In the genomic region with DNA sequence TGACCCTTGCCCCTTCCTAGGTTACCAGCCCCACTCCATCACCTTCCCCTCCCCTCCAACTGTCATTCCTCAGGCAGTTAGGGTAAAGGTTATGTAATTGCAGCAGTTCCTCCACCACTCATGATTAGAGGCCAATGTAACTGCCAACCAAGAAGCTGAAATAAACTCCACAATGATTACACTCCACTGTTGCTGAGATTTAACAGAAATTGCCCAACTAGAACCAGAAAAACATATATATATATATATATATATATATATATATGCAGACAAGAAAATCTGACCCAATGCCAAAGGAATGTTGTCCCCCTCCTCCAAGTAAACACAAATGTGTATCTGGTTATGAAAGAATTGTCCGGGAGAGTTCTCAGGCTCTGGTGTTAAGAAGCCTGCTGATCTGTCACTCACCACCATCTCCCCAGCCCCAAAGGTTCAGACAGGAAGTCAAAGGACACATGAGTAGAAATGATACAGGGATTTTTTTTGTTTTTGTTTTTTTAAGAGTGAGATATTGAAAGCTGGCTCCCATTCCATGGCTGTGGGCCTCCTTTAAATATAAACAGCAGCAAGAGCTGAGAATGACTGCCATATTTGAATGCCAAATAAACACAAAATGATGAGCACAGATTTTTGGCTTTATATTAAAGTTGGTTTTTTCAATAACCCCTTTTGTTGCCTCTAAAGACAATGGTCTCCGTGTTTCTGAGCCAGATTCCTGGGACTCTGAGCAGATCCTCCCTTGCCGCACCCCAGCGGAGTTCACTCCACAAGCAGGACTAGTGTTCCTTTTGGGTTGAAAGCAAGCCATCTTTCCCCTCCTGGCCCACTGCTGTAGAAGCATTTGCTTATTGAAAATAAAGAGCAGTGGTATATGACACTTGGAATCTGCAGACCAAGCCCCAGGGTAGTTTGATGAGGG, we compare ENCODE assay signal across 14 cellular contexts.
A peak's percentile ranks its signal among the peaks of the same experiment; 100 is the strongest.
DNase-seq lines count a peak whose midpoint lies in the region; ATAC-seq, FAIRE-seq and TF ChIP-seq lines count a peak whose summit lies in the region.
"Had no signal": no experiment of that assay in that cellular context is flagged by ENCODE, and none has a peak within 500 bp of the region (broad histone marks: within the 10 kb centered on the region; RNA-seq: fewer than 3 reads in every experiment).

No MANE protein-coding gene starts in this region.

- 85 to 88% methylated on average over 4 of the region's 4 CpGs for WGBS in aorta, 2 donors

- DNase-seq in HCEC 1CT (peak; percentile 46), astrocyte (ENCODE audit: low read depth) (peak; percentile 22), inferior parietal cortex (ENCODE audit: extremely low spot score) (peak; percentile 59), putamen (ENCODE audit: low spot score) (peak; percentile 84), ureter (ENCODE audit: low spot score) (no peak), NCI-H524 (lab: John Stamatoyannopoulos, UW) (no peak), aorta (no peak)
- no peak for DNase-seq in stimulated activated effector memory CD8-positive, alpha-beta T cell treated with anti-CD3 and anti-CD28 coated beads, Interleukin-12 subunit alpha, Interleukin-12 subunit beta, amount 100 ng/mL, for 72 hours (ENCODE audit: low spot score in 2 of 2)
- DNase-seq: activated T-cell treated with anti-CD3 and anti-CD28 coated beads, Interleukin-2, amount 50 U/mL, for 24 hours; H9; MV-4-11 had no signal

- H3K27me3 Mint-ChIP-seq in astrocyte (ENCODE audit: low read depth, unreplicated experiment) = no peaks in the 10 kb centered on the region

- no peaks in the 10 kb centered on the region for H3K9me3 Mint-ChIP-seq in astrocyte (ENCODE audit: unreplicated experiment)
- H3K9me3 Mint-ChIP-seq in stimulated activated effector memory CD8-positive, alpha-beta T cell treated with anti-CD3 and anti-CD28 coated beads, Interleukin-12 subunit alpha, Interleukin-12 subunit beta, amount 100 ng/mL, for 72 hours = no peaks in the 10 kb centered on the region
- H3K9me3 Mint-ChIP-seq: activated T-cell treated with anti-CD3 and anti-CD28 coated beads, Interleukin-2, amount 50 U/mL, for 24 hours; H9 had no signal

- H3K27ac ChIP-seq in astrocyte (ENCODE audit: low read depth, low read length) (peak overlapping the region; percentile 27), aorta (ENCODE audit: low read depth in 1 of 2, low read length in 2 of 2) (no peak overlapping the region)
- H3K27ac ChIP-seq: C4-2B, cardiac muscle cell, tibial nerve had no signal

- no peak overlapping the region for H3K4me3 ChIP-seq in astrocyte (ENCODE audit: insufficient read depth, low read depth, low read length)
- no peak overlapping the region for H3K4me3 ChIP-seq in aorta (ENCODE audit: low read length in 2 of 2)
- H3K4me3 ChIP-seq: cardiac muscle cell, tibial nerve had no signal

- H3K9ac ChIP-seq in astrocyte (ENCODE audit: low read length) = no peak overlapping the region

- H3K36me3 ChIP-seq in astrocyte (ENCODE audit: insufficient read depth, low read length) (no peaks in the 10 kb centered on the region), aorta (ENCODE audit: control insufficient read depth in 1 of 2, insufficient read depth in 2 of 2, low read length in 1 of 2) (no peaks in the 10 kb centered on the region)
- H3K36me3 ChIP-seq: cardiac muscle cell, tibial nerve had no signal

- H3K4me2 ChIP-seq in astrocyte (ENCODE audit: low read length) = peak overlapping the region; percentile 2

- H4K20me1 ChIP-seq in astrocyte (ENCODE audit: insufficient read depth, low read length) = no peaks in the 10 kb centered on the region

- no peak for TF ChIP-seq CTCF in astrocyte (IDR thresholded peaks at IDR 0.05; ENCODE audit: insufficient read depth, low read depth, low read length)

- H3K27ac Mint-ChIP-seq in astrocyte (ENCODE audit: unreplicated experiment) = peak overlapping the region; percentile 94
- H3K27ac Mint-ChIP-seq in stimulated activated effector memory CD8-positive, alpha-beta T cell treated with anti-CD3 and anti-CD28 coated beads, Interleukin-12 subunit alpha, Interleukin-12 subunit beta, amount 100 ng/mL, for 72 hours = no peak overlapping the region
- H3K27ac Mint-ChIP-seq: activated T-cell treated with anti-CD3 and anti-CD28 coated beads, Interleukin-2, amount 50 U/mL, for 24 hours had no signal

- no peaks in the 10 kb centered on the region for H3K27me3 ChIP-seq in astrocyte (ENCODE audit: insufficient read depth, low read length)
- H3K27me3 ChIP-seq in aorta (ENCODE audit: control insufficient read depth in 1 of 2, insufficient read depth in 2 of 2, low read length in 1 of 2) = no peaks in the 10 kb centered on the region
- H3K27me3 ChIP-seq: cardiac muscle cell, tibial nerve had no signal

- FAIRE-seq in astrocyte (lab: Jason Lieb, UNC) = no peak

- no peaks in the 10 kb centered on the region for H3K36me3 Mint-ChIP-seq in astrocyte (ENCODE audit: low read depth, unreplicated experiment)
- H3K36me3 Mint-ChIP-seq in stimulated activated effector memory CD8-positive, alpha-beta T cell treated with anti-CD3 and anti-CD28 coated beads, Interleukin-12 subunit alpha, Interleukin-12 subunit beta, amount 100 ng/mL, for 72 hours = no peaks in the 10 kb centered on the region

- peaks cover 59% of the 10 kb centered on the region for H3K4me1 Mint-ChIP-seq in astrocyte (ENCODE audit: low read depth, unreplicated experiment)
- H3K4me1 Mint-ChIP-seq in stimulated activated effector memory CD8-positive, alpha-beta T cell treated with anti-CD3 and anti-CD28 coated beads, Interleukin-12 subunit alpha, Interleukin-12 subunit beta, amount 100 ng/mL, for 72 hours = no peaks in the 10 kb centered on the region

- peak overlapping the region; percentile 1 for H3K4me3 Mint-ChIP-seq in astrocyte (ENCODE audit: unreplicated experiment)
- no peak overlapping the region for H3K4me3 Mint-ChIP-seq in stimulated activated effector memory CD8-positive, alpha-beta T cell treated with anti-CD3 and anti-CD28 coated beads, Interleukin-12 subunit alpha, Interleukin-12 subunit beta, amount 100 ng/mL, for 72 hours
- H3K4me3 Mint-ChIP-seq: activated T-cell treated with anti-CD3 and anti-CD28 coated beads, Interleukin-2, amount 50 U/mL, for 24 hours; H9 had no signal

- no peaks in the 10 kb centered on the region for H3K79me2 ChIP-seq in astrocyte (ENCODE audit: insufficient read depth, low read length)

- no peak overlapping the region for H2AFZ ChIP-seq in astrocyte (ENCODE audit: low read depth, low read length)

- ATAC-seq in stimulated activated effector memory CD8-positive, alpha-beta T cell treated with anti-CD3 and anti-CD28 coated beads, Interleukin-12 subunit alpha, Interleukin-12 subunit beta, amount 100 ng/mL, for 72 hours = no peak
- no peak for ATAC-seq in aorta (ENCODE audit: low FRiP score)

- intact Hi-C loops in aorta (cut with DNase I) = loop anchor here in 1 of 2 donors (5.0 kb wide), 2 partner anchors 43 to 63 kb away; no protein-coding TSS in a partner anchor

- H3K9me3 ChIP-seq in astrocyte (ENCODE audit: insufficient read depth, low read depth, low read length) = no peaks in the 10 kb centered on the region
- no peaks in the 10 kb centered on the region for H3K9me3 ChIP-seq in aorta (ENCODE audit: control insufficient read depth, low read length)
- H3K9me3 ChIP-seq: tibial nerve had no signal

- H3K4me1 ChIP-seq in astrocyte (ENCODE audit: insufficient read depth, low read length) (peaks cover 27% of the 10 kb centered on the region), aorta (ENCODE audit: control insufficient read depth in 1 of 2, insufficient read depth in 2 of 2, low read length in 2 of 2) (peaks cover 0 to 3% of the 10 kb centered on the region in 2 donors)

Comparison
In these comparisons a context has a peak if more than half of its experiments do, and no peak if none do; other contexts are left out.
1. DNase-seq: peak in HCEC 1CT (single experiment), astrocyte (single experiment), inferior parietal cortex (single experiment) and putamen (single experiment); none in ureter (single experiment), stimulated activated effector memory CD8-positive, alpha-beta T cell treated with anti-CD3 and anti-CD28 coated beads, Interleukin-12 subunit alpha, Interleukin-12 subunit beta, amount 100 ng/mL, for 72 hours (0 of 2), NCI-H524 (0 of 2) and aorta (0 of 2).